38 cellular contexts compared by ENCODE assay signal in the genomic region with DNA sequence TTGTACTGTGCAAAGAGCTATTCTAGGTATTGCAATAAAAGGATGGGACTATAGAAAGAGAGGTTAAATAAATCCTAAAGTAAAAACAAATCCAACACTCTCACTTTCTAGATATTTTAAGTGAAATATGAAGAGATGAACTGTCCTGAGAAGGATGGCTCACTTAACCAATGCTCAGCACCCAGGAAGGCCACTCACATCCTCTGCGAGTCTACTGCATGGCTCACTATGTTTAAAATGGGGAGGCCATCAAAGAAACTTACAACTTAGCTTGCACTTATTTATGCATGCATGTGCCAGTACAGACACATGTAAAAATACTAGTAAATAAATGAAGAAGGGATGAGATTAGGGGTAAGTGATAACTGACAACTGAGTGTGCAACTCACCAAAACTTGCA. TPM values are rescaled to one million over a fixed set of nuclear protein-coding genes. Genes with fewer than 3 reads are reported as not detected.
"Had no signal": no experiment of that assay in that cellular context is flagged by ENCODE, and none has a peak within 500 bp of the region (broad histone marks: within the 10 kb centered on the region; RNA-seq: fewer than 3 reads in every experiment).

No MANE protein-coding gene starts in this region.

- H3K36me3 ChIP-seq: MG63 had no signal

- H3K4me2 ChIP-seq: KMS-11 had no signal

- DNase-seq: Karpas-422, Kasumi-1, MG63, MM.1S, MV-4-11, NCI-H1048, NCI-H1092, NCI-H1092 treated with DMSO at 0.1 percent for 48 hours, NCI-H1105, NCI-H1105 treated with DMSO at 0.1 percent for 48 hours, NCI-H1417, NCI-H1417 treated with DMSO at 0.1 percent for 48 hours, NCI-H1436, NCI-H1436 treated with DMSO at 0.1 percent for 48 hours, NCI-H146, NCI-H1694, NCI-H1694 treated with DMSO at 0.1 percent for 48 hours, NCI-H187, NCI-H187 treated with DMSO at 0.1 percent for 48 hours, NCI-H1930, NCI-H2029, NCI-H2029 treated with DMSO at 0.1 percent for 48 hours, NCI-H2081, NCI-H2081 treated with DMSO at 0.1 percent for 48 hours, NCI-H2107, NCI-H2171, NCI-H2171 treated with DMSO at 0.1 percent for 48 hours, NCI-H2227 treated with DMSO at 0.1 percent for 48 hours, NCI-H226, NCI-H345, NCI-H446, NCI-H446 treated with DMSO at 0.1 percent for 48 hours, NCI-H510A had no signal

- H3K27ac ChIP-seq: KMS-11 had no signal

- H3K4me3 ChIP-seq: MG63 had no signal

- H3K27me3 ChIP-seq: MG63 had no signal

- H3K9ac ChIP-seq: KMS-11 had no signal

- H3K9me3 ChIP-seq: MG63 had no signal

RNA-seq across cellular contexts. Expression of gene PLPPR5, which starts 37.5 kb away (rescaled TPM):
- total RNA-seq: LHCN-M2, M059J, MCF 10A, NCI-H460 had no signal
